In genomic region chr5:76819851-76820280, GRCh38 we compare ENCODE assay signal across 8 cellular contexts. TPM values are rescaled to one million over a fixed set of nuclear protein-coding genes. Genes with fewer than 3 reads are reported as not detected.
DNase-seq lines count a peak whose midpoint lies in the region; ATAC-seq and TF ChIP-seq lines count a peak whose summit lies in the region.
"Had no signal": no experiment of that assay in that cellular context is flagged by ENCODE, and none has a peak within 500 bp of the region (broad histone marks: within the 10 kb centered on the region; RNA-seq: fewer than 3 reads in every experiment).

No MANE protein-coding gene starts in this region.

- TF ChIP-seq CTCF in breast epithelium (IDR thresholded peaks at IDR 0.05) (no peak), kidney epithelial cell (IDR thresholded peaks at IDR 0.05; ENCODE audit: insufficient read depth, low read length, poor library complexity, severe bottlenecking) (no peak)

- H3K4me3 Mint-ChIP-seq in IgD-negative memory B cell: peak overlapping the region; percentile 73 to 93 (median 88)
- H3K4me3 Mint-ChIP-seq in stimulated activated effector memory CD8-positive, alpha-beta T cell treated with anti-CD3 and anti-CD28 coated beads, Interleukin-12 subunit alpha, Interleukin-12 subunit beta, amount 100 ng/mL, for 72 hours: peak overlapping the region; percentile 63

- peaks cover 4% of the 10 kb centered on the region for H3K36me3 Mint-ChIP-seq in IgD-negative memory B cell
- H3K36me3 Mint-ChIP-seq in stimulated activated effector memory CD8-positive, alpha-beta T cell treated with anti-CD3 and anti-CD28 coated beads, Interleukin-12 subunit alpha, Interleukin-12 subunit beta, amount 100 ng/mL, for 72 hours: no peaks in the 10 kb centered on the region

- no peaks in the 10 kb centered on the region for H3K27me3 ChIP-seq in breast epithelium
- H3K27me3 ChIP-seq in kidney epithelial cell (ENCODE audit: control insufficient read depth, insufficient read depth, low read length): no peaks in the 10 kb centered on the region
- H3K27me3 ChIP-seq: SJSA1 had no signal

- H3K9me3 Mint-ChIP-seq in IgD-negative memory B cell: no peaks in the 10 kb centered on the region
- H3K9me3 Mint-ChIP-seq in stimulated activated effector memory CD8-positive, alpha-beta T cell treated with anti-CD3 and anti-CD28 coated beads, Interleukin-12 subunit alpha, Interleukin-12 subunit beta, amount 100 ng/mL, for 72 hours: no peaks in the 10 kb centered on the region

- H3K4me3 ChIP-seq in breast epithelium (peak overlapping the region; percentile 51 to 74 (median 59)), kidney epithelial cell (ENCODE audit: low read depth, low read length) (peak overlapping the region; percentile 88)

- no peaks in the 10 kb centered on the region for H3K36me3 ChIP-seq in breast epithelium
- H3K36me3 ChIP-seq in kidney epithelial cell (ENCODE audit: control insufficient read depth, insufficient read depth, low read length): no peaks in the 10 kb centered on the region
- H3K36me3 ChIP-seq: SJSA1 had no signal

- no peak for TF ChIP-seq POLR2A in breast epithelium (IDR thresholded peaks at IDR 0.05)

- H3K27ac Mint-ChIP-seq in IgD-negative memory B cell: no peak overlapping the region
- H3K27ac Mint-ChIP-seq in stimulated activated effector memory CD8-positive, alpha-beta T cell treated with anti-CD3 and anti-CD28 coated beads, Interleukin-12 subunit alpha, Interleukin-12 subunit beta, amount 100 ng/mL, for 72 hours: no peak overlapping the region

- peaks cover 3 to 15% (median 7%) of the 10 kb centered on the region in 3 donors for H3K4me1 Mint-ChIP-seq in IgD-negative memory B cell
- peaks cover 5% of the 10 kb centered on the region for H3K4me1 Mint-ChIP-seq in stimulated activated effector memory CD8-positive, alpha-beta T cell treated with anti-CD3 and anti-CD28 coated beads, Interleukin-12 subunit alpha, Interleukin-12 subunit beta, amount 100 ng/mL, for 72 hours

- H3K4me1 ChIP-seq in breast epithelium: no peaks in the 10 kb centered on the region

- ATAC-seq in stimulated activated effector memory CD8-positive, alpha-beta T cell treated with anti-CD3 and anti-CD28 coated beads, Interleukin-12 subunit alpha, Interleukin-12 subunit beta, amount 100 ng/mL, for 72 hours: peak; percentile 5
- no peak for ATAC-seq in GM18517 (IDR thresholded peaks at IDR 0.05; ENCODE audit: unreplicated experiment)

- H3K9me3 ChIP-seq in breast epithelium: no peaks in the 10 kb centered on the region
- H3K9me3 ChIP-seq: SJSA1 had no signal

- DNase-seq in breast epithelium (ENCODE audit: low spot score in 2 of 2) (no peak), kidney epithelial cell (ENCODE audit: low read depth) (no peak), NAMALWA (ENCODE audit: low spot score) (no peak), AG20443 (ENCODE audit: low spot score) (no peak)
- no peak for DNase-seq in stimulated activated effector memory CD8-positive, alpha-beta T cell treated with anti-CD3 and anti-CD28 coated beads, Interleukin-12 subunit alpha, Interleukin-12 subunit beta, amount 100 ng/mL, for 72 hours (ENCODE audit: low spot score in 2 of 2)

- peaks cover 40% of the 10 kb centered on the region for H3K27me3 Mint-ChIP-seq in IgD-negative memory B cell

- intact Hi-C loops in breast epithelium (cut with DNase I; ENCODE audit: low total_unique reads): no loop called here

- H3K27ac ChIP-seq in breast epithelium: peak overlapping the region in 1 of 2 donors; percentile 55
- H3K27ac ChIP-seq: SJSA1 had no signal

RNA-seq across cellular contexts. Expression of gene F2RL1, which starts 1.0 kb away (rescaled TPM):
- polyA plus RNA-seq in IgD-negative memory B cell: 2.6 TPM
- 10 to 100 TPM in 1 of 3 donors, 1 to 10 TPM in 1, under 1 TPM in 1; 0.64 to 13.8 (median 5.6) TPM for total RNA-seq in breast epithelium
- 144 TPM in 2 replicates for total RNA-seq in kidney epithelial cell

RNA-seq across cellular contexts. Expression of gene S100Z, which starts 29.9 kb away (rescaled TPM):
- 5.3 TPM for polyA plus RNA-seq in IgD-negative memory B cell
- total RNA-seq in breast epithelium (1 to 10 TPM in 1 of 3 donors, under 1 TPM in 1, not detected in 1; 0.33 to 1.0 TPM), kidney epithelial cell (not detected in 2 replicates)
